23 cellular contexts compared by ENCODE assay signal in the genomic region with DNA sequence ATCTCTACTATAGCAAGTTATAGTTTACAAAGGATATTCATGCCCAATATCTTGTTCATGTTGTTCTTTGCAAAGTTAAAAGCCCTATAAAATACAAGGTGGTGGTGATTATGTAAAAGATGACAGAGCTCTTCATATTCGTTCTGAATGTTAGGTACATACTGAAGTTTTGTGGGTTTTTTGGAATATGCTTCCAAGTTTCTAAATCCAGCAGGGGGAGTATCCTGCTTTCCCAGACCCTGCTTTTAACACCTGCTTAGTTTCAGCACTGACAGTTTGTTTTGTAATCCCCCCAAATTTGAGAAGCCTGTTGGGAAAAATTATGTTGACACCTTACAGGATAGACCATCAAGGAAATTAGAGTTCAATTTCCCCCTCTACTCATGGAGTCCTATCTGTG.
"Had no signal": no experiment of that assay in that cellular context is flagged by ENCODE, and none has a peak within 500 bp of the region (broad histone marks: within the 10 kb centered on the region; RNA-seq: fewer than 3 reads in every experiment).

No MANE protein-coding gene starts in this region.

- ATAC-seq: activated CD8-positive, alpha-beta T cell treated with anti-CD3 and anti-CD28 coated beads for 36 hours; activated T-cell treated with anti-CD3 and anti-CD28 coated beads, Interleukin-2, amount 50 U/mL, for 4 hours; left lobe of liver; natural killer cell treated with Interleukin-12 subunit alpha and Interleukin-12 subunit beta and Interleukin-15 and Interleukin-18, amount 100 ng/mL, for 72 hours; stimulated activated naive CD8-positive, alpha-beta T cell treated with anti-CD3 and anti-CD28 coated beads, Interleukin-15, Interleukin-2, amounts not matched to agents 100 U/mL and 50 U/mL, for 24 hours; T-cell had no signal

- H3K27me3 ChIP-seq: ascending aorta, tibial artery had no signal

- FAIRE-seq: bronchial epithelial cell, frontal cortex, keratinocyte, urothelium cell line had no signal

- H3K27me3 Mint-ChIP-seq: activated CD8-positive, alpha-beta T cell treated with anti-CD3 and anti-CD28 coated beads for 36 hours; dendritic cell treated with granulocyte-macrophage colony-stimulating factor and Interleukin-4, amounts not matched to agents 40 ng/mL and 50 ng/mL, for 4 days; natural killer cell treated with Interleukin-12 subunit alpha and Interleukin-12 subunit beta and Interleukin-15 and Interleukin-18, amount 100 ng/mL, for 72 hours; T-cell had no signal

- DNase-seq: activated CD4-positive, alpha-beta T cell treated with anti-CD3 and anti-CD28 coated beads for 48 hours; activated CD4-positive, CD25-positive, alpha-beta regulatory T cell; activated CD8-positive, alpha-beta T cell treated with anti-CD3 and anti-CD28 coated beads for 36 hours; activated naive CD4-positive, alpha-beta T cell treated with anti-CD3 and anti-CD28 coated beads, Interleukin-2, amount 50 U/mL, for 16 hours; activated T-cell treated with anti-CD3 and anti-CD28 coated beads, Interleukin-2, amount 50 U/mL, for 4 hours; cerebellar nuclear complex; effector memory CD4-positive, alpha-beta T cell; posterior cingulate gyrus; retina; stimulated activated naive CD8-positive, alpha-beta T cell treated with anti-CD3 and anti-CD28 coated beads, Interleukin-15, Interleukin-2, amounts not matched to agents 100 U/mL and 50 U/mL, for 24 hours; substantia nigra; T-cell; tibial artery had no signal

- H3K27ac ChIP-seq: ascending aorta, tibial artery had no signal

- H3K4me1 ChIP-seq: ascending aorta had no signal

- H3K27ac Mint-ChIP-seq: activated CD8-positive, alpha-beta T cell treated with anti-CD3 and anti-CD28 coated beads for 36 hours; dendritic cell treated with granulocyte-macrophage colony-stimulating factor and Interleukin-4, amounts not matched to agents 40 ng/mL and 50 ng/mL, for 4 days; mesothelial cell of epicardium; natural killer cell treated with Interleukin-12 subunit alpha and Interleukin-12 subunit beta and Interleukin-15 and Interleukin-18, amount 100 ng/mL, for 72 hours; T-cell had no signal

- H3K4me1 Mint-ChIP-seq: mesothelial cell of epicardium, T-cell had no signal

- H3K36me3 Mint-ChIP-seq: mesothelial cell of epicardium; natural killer cell treated with Interleukin-12 subunit alpha and Interleukin-12 subunit beta and Interleukin-15 and Interleukin-18, amount 100 ng/mL, for 72 hours; T-cell had no signal

- H3K36me3 ChIP-seq: ascending aorta, tibial artery had no signal

- H3K4me3 ChIP-seq: ascending aorta, lung, tibial artery had no signal

- H3K4me3 Mint-ChIP-seq: activated CD8-positive, alpha-beta T cell treated with anti-CD3 and anti-CD28 coated beads for 36 hours; activated T-cell treated with anti-CD3 and anti-CD28 coated beads, Interleukin-2, amount 50 U/mL, for 4 hours; dendritic cell treated with granulocyte-macrophage colony-stimulating factor and Interleukin-4, amounts not matched to agents 40 ng/mL and 50 ng/mL, for 4 days; mesothelial cell of epicardium; natural killer cell treated with Interleukin-12 subunit alpha and Interleukin-12 subunit beta and Interleukin-15 and Interleukin-18, amount 100 ng/mL, for 72 hours; T-cell had no signal
